Comparison of ENCODE assay signal across 2 cellular contexts in genomic region chr9:134644715-134645606, GRCh38.
TF ChIP-seq lines count a peak whose summit lies in the region.

No MANE protein-coding gene starts in this region.

TF ChIP-seq in HCT116, 20 proteins besides CTCF, POLR2A, EP300 and RAD21:
- TF ChIP-seq TCF7L2 (IDR thresholded peaks at IDR 0.05; ENCODE audit: borderline replicate concordance, extremely low read depth, insufficient read depth, insufficient read length) (no peak), CEBPB (IDR thresholded peaks at IDR 0.05; ENCODE audit: low read depth) (no peak), YY1 (IDR thresholded peaks at IDR 0.05; ENCODE audit: extremely low read depth, insufficient replicate concordance, low read depth, low read length) (no peak)
- TF ChIP-seq, protein P1, sequence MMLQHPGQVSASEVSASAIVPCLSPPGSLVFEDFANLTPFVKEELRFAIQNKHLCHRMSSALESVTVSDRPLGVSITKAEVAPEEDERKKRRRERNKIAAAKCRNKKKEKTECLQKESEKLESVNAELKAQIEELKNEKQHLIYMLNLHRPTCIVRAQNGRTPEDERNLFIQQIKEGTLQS (IDR thresholded peaks at IDR 0.05) = no peak

TF ChIP-seq in K562, 482 proteins besides CTCF, POLR2A, EP300 and RAD21:
- TF ChIP-seq ARID3B (CRISPR knock-in tag; IDR thresholded peaks at IDR 0.05; ENCODE audit: borderline replicate concordance) (no peak), ZNF75A (CRISPR knock-in tag; IDR thresholded peaks at IDR 0.05) (no peak), USF2 (CRISPR knock-in tag; IDR thresholded peaks at IDR 0.05) (peak; percentile 72), SMARCA4 (IDR thresholded peaks at IDR 0.05) (no peak), ZNF217 (CRISPR knock-in tag; IDR thresholded peaks at IDR 0.05) (no peak), CHD2 (IDR thresholded peaks at IDR 0.05; ENCODE audit: low read depth, low read length) (no peak), MAZ (CRISPR knock-in tag; conservative IDR thresholded peaks at IDR 0.05 in 1 of 2, IDR thresholded peaks at IDR 0.05 in 1 of 2) (no peak), NFYB (IDR thresholded peaks at IDR 0.05; ENCODE audit: extremely low read depth, insufficient read length) (peak; percentile 62), USF1 (CRISPR knock-in tag; IDR thresholded peaks at IDR 0.05) (peak; percentile 58; the same call in 1 of the 2 replicates), RAD51 (IDR thresholded peaks at IDR 0.05; ENCODE audit: borderline replicate concordance, low read depth) (peak; percentile 87), ZBTB2 (IDR thresholded peaks at IDR 0.05) (no peak), TOE1 (IDR thresholded peaks at IDR 0.05; ENCODE audit: borderline replicate concordance) (peak; percentile 86), TOE1 (CRISPR knock-in tag; IDR thresholded peaks at IDR 0.05; ENCODE audit: borderline replicate concordance, low read depth) (no peak), CBFA2T2 (conservative IDR thresholded peaks at IDR 0.05) (peak; percentile 51), TFE3 (CRISPR knock-in tag; IDR thresholded peaks at IDR 0.05) (peak; percentile 92), GABPA (tag; conservative IDR thresholded peaks at IDR 0.05; ENCODE audit: low read depth) (no peak)
- TF ChIP-seq, protein P2, sequence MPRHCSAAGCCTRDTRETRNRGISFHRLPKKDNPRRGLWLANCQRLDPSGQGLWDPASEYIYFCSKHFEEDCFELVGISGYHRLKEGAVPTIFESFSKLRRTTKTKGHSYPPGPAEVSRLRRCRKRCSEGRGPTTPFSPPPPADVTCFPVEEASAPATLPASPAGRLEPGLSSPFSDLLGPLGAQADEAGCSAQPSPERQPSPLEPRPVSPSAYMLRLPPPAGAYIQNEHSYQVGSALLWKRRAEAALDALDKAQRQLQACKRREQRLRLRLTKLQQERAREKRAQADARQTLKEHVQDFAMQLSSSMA (CRISPR knock-in tag; IDR thresholded peaks at IDR 0.05) = no peak
TF ChIP-seq in K562: peak in this region for 7.
